ENCODE assay signal across 9 cellular contexts in genomic region chr10:60351191-60351853, GRCh38. TPM values are rescaled to one million over a fixed set of nuclear protein-coding genes. Genes with fewer than 3 reads are reported as not detected.
DNase-seq lines count a peak whose midpoint lies in the region; ATAC-seq and TF ChIP-seq lines count a peak whose summit lies in the region.
"Had no signal": no experiment of that assay in that cellular context is flagged by ENCODE, and none has a peak within 500 bp of the region (broad histone marks: within the 10 kb centered on the region; RNA-seq: fewer than 3 reads in every experiment).

No MANE protein-coding gene starts in this region.

- H3K27ac Mint-ChIP-seq in brain (peak overlapping the region; percentile 48 to 92 (median 70)), WTC11 (no peak overlapping the region)
- H3K27ac Mint-ChIP-seq in CD4-positive, alpha-beta memory T cell, result no peak overlapping the region

- H3K27ac ChIP-seq in CD4-positive, alpha-beta memory T cell (ENCODE audit: low read depth, low read length), result no peak overlapping the region

- H3K4me3 Mint-ChIP-seq in brain (peak overlapping the region in 2 of 5 experiments; percentile 31 to 52), WTC11 (no peak overlapping the region)
- H3K4me3 Mint-ChIP-seq in CD4-positive, alpha-beta memory T cell, result no peak overlapping the region

- no peaks in the 10 kb centered on the region for H3K36me3 ChIP-seq in GM06990 (ENCODE audit: control insufficient read depth, insufficient read depth, low read length)
- no peaks in the 10 kb centered on the region for H3K36me3 ChIP-seq in CD4-positive, alpha-beta memory T cell (ENCODE audit: insufficient read depth, low read length)

- intact Hi-C loops in CD4-positive, alpha-beta memory T cell (cut with micrococcal nuclease), result no loop called here

- CTCF ChIA-PET in CD4-positive, alpha-beta memory T cell (lab: Charles Lee; ENCODE audit: partially characterized antibody), result no interaction called here
- CTCF ChIA-PET in WTC11 (lab: Charles Lee), result interaction anchor here (1.1 kb wide), 1 partner anchor 16 kb away, joined by 3 read pairs; no protein-coding TSS in a partner anchor

- POLR2A ChIA-PET in CD4-positive, alpha-beta memory T cell (lab: Charles Lee; ENCODE audit: partially characterized antibody), result no interaction called here
- POLR2A ChIA-PET in WTC11 (lab: Charles Lee), result interaction anchor here (0.7 kb wide), 1 partner anchor 11 kb away, joined by 3 read pairs; no protein-coding TSS in a partner anchor

- H3K4me1 Mint-ChIP-seq in brain, result peaks cover 67% of the 10 kb centered on the region
- H3K4me1 Mint-ChIP-seq in CD4-positive, alpha-beta memory T cell, result peaks cover 0 to 22% (median 20%) of the 10 kb centered on the region in 4 donors
- peaks cover 52% of the 10 kb centered on the region for H3K4me1 Mint-ChIP-seq in WTC11

- no peak for TF ChIP-seq CTCF in GM06990 (IDR thresholded peaks at IDR 0.05; ENCODE audit: insufficient read depth, low read length, poor library complexity, severe bottlenecking)
- TF ChIP-seq CTCF in GM20000 (IDR thresholded peaks at IDR 0.05; ENCODE audit: extremely low read depth, missing control alignments), result no peak
- TF ChIP-seq CTCF in brain (conservative IDR thresholded peaks at IDR 0.05), result no peak
- no peak for TF ChIP-seq CTCF in WTC11 (IDR thresholded peaks at IDR 0.05)

- H3K36me3 Mint-ChIP-seq in brain (no peaks in the 10 kb centered on the region), WTC11 (no peaks in the 10 kb centered on the region)
- no peaks in the 10 kb centered on the region for H3K36me3 Mint-ChIP-seq in CD4-positive, alpha-beta memory T cell

- ATAC-seq in HG03108 (IDR thresholded peaks at IDR 0.05; ENCODE audit: unreplicated experiment), result peak; percentile 53
- no peak for ATAC-seq in HG03045 (IDR thresholded peaks at IDR 0.05; ENCODE audit: unreplicated experiment)
- no peak for ATAC-seq in WTC11

- H3K9me3 Mint-ChIP-seq in brain (no peaks in the 10 kb centered on the region), WTC11 (no peaks in the 10 kb centered on the region)
- no peaks in the 10 kb centered on the region for H3K9me3 Mint-ChIP-seq in CD4-positive, alpha-beta memory T cell

- no peaks in the 10 kb centered on the region for H3K4me1 ChIP-seq in CD4-positive, alpha-beta memory T cell (ENCODE audit: insufficient read depth, low read length)

- H3K4me3 ChIP-seq in GM06990 (replicated peaks; ENCODE audit: low read depth, low read length), result no peak overlapping the region
- H3K4me3 ChIP-seq in CD4-positive, alpha-beta memory T cell (ENCODE audit: low read length in 2 of 2), result no peak overlapping the region

- no peaks in the 10 kb centered on the region for H3K27me3 Mint-ChIP-seq in brain
- no peaks in the 10 kb centered on the region for H3K27me3 Mint-ChIP-seq in CD4-positive, alpha-beta memory T cell
- H3K27me3 Mint-ChIP-seq in WTC11 (ENCODE audit: low read depth), result no peaks in the 10 kb centered on the region

- DNase-seq in GM06990 (ENCODE audit: extremely low read depth, insufficient read length) (peak; percentile 42), GM20000 (ENCODE audit: low spot score) (peak; percentile 11), glomerular visceral epithelial cell (ENCODE audit: extremely low spot score) (no peak), WTC11 (ENCODE audit: low spot score) (no peak)
- no peak for DNase-seq in CD4-positive, alpha-beta memory T cell
- DNase-seq: activated CD4-positive, alpha-beta T cell treated with anti-CD3 and anti-CD28 coated beads, Interleukin-2, amount 50 U/mL, for 4 hours had no signal

- no peaks in the 10 kb centered on the region; the same call in 1 of the 2 replicates for H3K27me3 ChIP-seq in GM06990 (replicated peaks; ENCODE audit: control insufficient read depth, insufficient read depth, low read length)
- no peaks in the 10 kb centered on the region for H3K27me3 ChIP-seq in CD4-positive, alpha-beta memory T cell (ENCODE audit: insufficient read depth, low read length)

- H3K9me3 ChIP-seq in CD4-positive, alpha-beta memory T cell (ENCODE audit: control insufficient read depth in 1 of 2, low read length in 2 of 2), result no peaks in the 10 kb centered on the region

TF ChIP-seq in WTC11, 78 proteins besides CTCF, POLR2A, EP300 and RAD21 (continues in another document):
- TF ChIP-seq CDX4 (CRISPR knock-in tag; IDR thresholded peaks at IDR 0.05; ENCODE audit: borderline replicate concordance) (no peak), JUN (CRISPR knock-in tag; IDR thresholded peaks at IDR 0.05) (no peak), ERG (CRISPR knock-in tag; IDR thresholded peaks at IDR 0.05) (no peak), SOX15 (CRISPR knock-in tag; IDR thresholded peaks at IDR 0.05) (no peak), ZNF671 (CRISPR knock-in tag; IDR thresholded peaks at IDR 0.05) (no peak), ESRRA (CRISPR knock-in tag; IDR thresholded peaks at IDR 0.05; ENCODE audit: borderline replicate concordance) (no peak), SMAD3 (CRISPR knock-in tag; IDR thresholded peaks at IDR 0.05; ENCODE audit: borderline replicate concordance) (no peak), E2F5 (CRISPR knock-in tag; IDR thresholded peaks at IDR 0.05) (no peak), ZNF425 (CRISPR knock-in tag; conservative IDR thresholded peaks at IDR 0.05) (no peak), MYBL2 (CRISPR knock-in tag; IDR thresholded peaks at IDR 0.05) (no peak), NR1H2 (CRISPR knock-in tag; IDR thresholded peaks at IDR 0.05) (no peak), ZNF396 (CRISPR knock-in tag; IDR thresholded peaks at IDR 0.05; ENCODE audit: borderline replicate concordance) (no peak), KAT7 (CRISPR knock-in tag; IDR thresholded peaks at IDR 0.05; ENCODE audit: borderline replicate concordance) (no peak)
- TF ChIP-seq, protein P1, sequence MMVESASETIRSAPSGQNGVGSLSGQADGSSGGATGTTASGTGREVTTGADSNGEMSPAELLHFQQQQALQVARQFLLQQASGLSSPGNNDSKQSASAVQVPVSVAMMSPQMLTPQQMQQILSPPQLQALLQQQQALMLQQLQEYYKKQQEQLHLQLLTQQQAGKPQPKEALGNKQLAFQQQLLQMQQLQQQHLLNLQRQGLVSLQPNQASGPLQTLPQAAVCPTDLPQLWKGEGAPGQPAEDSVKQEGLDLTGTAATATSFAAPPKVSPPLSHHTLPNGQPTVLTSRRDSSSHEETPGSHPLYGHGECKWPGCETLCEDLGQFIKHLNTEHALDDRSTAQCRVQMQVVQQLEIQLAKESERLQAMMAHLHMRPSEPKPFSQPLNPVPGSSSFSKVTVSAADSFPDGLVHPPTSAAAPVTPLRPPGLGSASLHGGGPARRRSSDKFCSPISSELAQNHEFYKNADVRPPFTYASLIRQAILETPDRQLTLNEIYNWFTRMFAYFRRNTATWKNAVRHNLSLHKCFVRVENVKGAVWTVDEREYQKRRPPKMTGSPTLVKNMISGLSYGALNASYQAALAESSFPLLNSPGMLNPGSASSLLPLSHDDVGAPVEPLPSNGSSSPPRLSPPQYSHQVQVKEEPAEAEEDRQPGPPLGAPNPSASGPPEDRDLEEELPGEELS (CRISPR knock-in tag; IDR thresholded peaks at IDR 0.05), result no peak

RNA-seq across cellular contexts. Expression of gene ANK3, which starts 38.4 kb away (rescaled TPM):
- polyA plus RNA-seq in brain (ENCODE audit: insufficient read depth, low read depth, low replicate concordance), result 22.3 TPM
- 10 to 100 TPM; 80.0 to 90.1 TPM for total RNA-seq in CD4-positive, alpha-beta memory T cell
- polyA plus RNA-seq in CD4-positive, alpha-beta memory T cell, result 10 to 100 TPM in 1 of 2 donors, 1 to 10 TPM in 1; 7.2 to 31.7 TPM
- 69.0 to 69.6 TPM (median 69.3 TPM) in 3 replicates for total RNA-seq in WTC11 (2021)

Comparison
In these comparisons a context has a peak if more than half of its experiments do, and no peak if none do; other contexts are left out.
1. DNase-seq: peak in GM06990 (single experiment) and GM20000 (single experiment); none in CD4-positive, alpha-beta memory T cell (0 of 5), glomerular visceral epithelial cell (single experiment) and WTC11 (single experiment).
2. H3K27ac Mint-ChIP-seq: peak in brain (5 of 5); none in CD4-positive, alpha-beta memory T cell (0 of 7) and WTC11 (single experiment).